Comparison of ENCODE assay signal across 8 cellular contexts in genomic region chr9:136799854-136800657, GRCh38. TPM values are rescaled to one million over a fixed set of nuclear protein-coding genes. Genes with fewer than 3 reads are reported as not detected.
DNase-seq lines count a peak whose midpoint lies in the region; ATAC-seq, FAIRE-seq and TF ChIP-seq lines count a peak whose summit lies in the region.

No MANE protein-coding gene starts in this region.

- peak overlapping the region; percentile 65 for H3K27ac Mint-ChIP-seq in activated naive CD8-positive, alpha-beta T cell treated with anti-CD3 and anti-CD28 coated beads, Interleukin-2, amount 10 ng/mL, durations not matched to agents 7 days and 5 days

- CTCF ChIA-PET in A673 (lab: Charles Lee) = interaction anchor here (0.6 to 0.7 kb wide), 2 partner anchors 441 to 514 kb away, joined by 5 to 13 read pairs; partner anchors contain the start of gene TUBB4B

- intact Hi-C loops in A673 (cut with micrococcal nuclease; ENCODE audit: unreplicated experiment) = loop anchor here (5.0 kb wide), 1 partner anchor 42 kb away; the partner anchor contains the start of gene AJM1
- intact Hi-C loops in left cardiac atrium (cut with DNase I) = loop anchor here in 1 of 2 donors (10.0 kb wide), 1 partner anchor 45 kb away; the partner anchor contains the start of genes AJM1 and PHPT1
- intact Hi-C loops in psoas muscle (cut with DNase I) = loop anchor here in 1 of 2 donors (2.0 kb wide), 1 partner anchor 39 kb away; no protein-coding TSS in a partner anchor

- peak; percentile 57 for ATAC-seq in activated naive CD8-positive, alpha-beta T cell treated with anti-CD3 and anti-CD28 coated beads, Interleukin-2, amount 10 ng/mL, durations not matched to agents 7 days and 5 days (ENCODE audit: low read depth)
- ATAC-seq in left cardiac atrium (peak; percentile 83 to 88), psoas muscle (peak; percentile 60 to 73 (median 66))

- H3K4me3 ChIP-seq in A673 (ENCODE audit: low read depth, low read length, poor library complexity, severe bottlenecking) (peak overlapping the region; percentile 55), psoas muscle (peak overlapping the region; percentile 49)

- H3K36me3 Mint-ChIP-seq in activated naive CD8-positive, alpha-beta T cell treated with anti-CD3 and anti-CD28 coated beads, Interleukin-2, amount 10 ng/mL, durations not matched to agents 7 days and 5 days = no peaks in the 10 kb centered on the region

- peaks cover 13% of the 10 kb centered on the region for H3K4me1 Mint-ChIP-seq in activated naive CD8-positive, alpha-beta T cell treated with anti-CD3 and anti-CD28 coated beads, Interleukin-2, amount 10 ng/mL, durations not matched to agents 7 days and 5 days

- no peak for TF ChIP-seq CTCF in A673 (conservative IDR thresholded peaks at IDR 0.05; ENCODE audit: low read depth, low read length)
- TF ChIP-seq CTCF in GM20000 (IDR thresholded peaks at IDR 0.05; ENCODE audit: extremely low read depth, missing control alignments) = no peak
- TF ChIP-seq CTCF in psoas muscle (IDR thresholded peaks at IDR 0.05) = no peak

- POLR2A ChIA-PET in A673 (lab: Charles Lee; ENCODE audit: low non-redundant PET) = no interaction called here
- POLR2A ChIA-PET in activated naive CD8-positive, alpha-beta T cell treated with anti-CD3 and anti-CD28 coated beads, Interleukin-2, amount 10 ng/mL, durations not matched to agents 7 days and 5 days (lab: Charles Lee) = interaction anchor here (3.0 kb wide), 1 partner anchor 8 kb away, joined by 14 read pairs; the partner anchor contains the start of gene RABL6

- WGBS in psoas muscle, 3 donors = 1% methylated on average over 59 to 63 of the region's 63 CpGs

- no peak for FAIRE-seq in urothelium cell line (lab: Jason Lieb, UNC)

- peaks cover 36% of the 10 kb centered on the region for H3K27me3 Mint-ChIP-seq in activated naive CD8-positive, alpha-beta T cell treated with anti-CD3 and anti-CD28 coated beads, Interleukin-2, amount 10 ng/mL, durations not matched to agents 7 days and 5 days

- no peaks in the 10 kb centered on the region for H3K27me3 ChIP-seq in A673 (replicated peaks; ENCODE audit: insufficient read depth, low read depth, low read length, poor library complexity)
- H3K27me3 ChIP-seq in psoas muscle (ENCODE audit: insufficient read depth in 3 of 3, low read length in 2 of 3) = peaks cover 0 to 48% (median 7%) of the 10 kb centered on the region in 3 donors

- H3K4me3 Mint-ChIP-seq in activated naive CD8-positive, alpha-beta T cell treated with anti-CD3 and anti-CD28 coated beads, Interleukin-2, amount 10 ng/mL, durations not matched to agents 7 days and 5 days = peak overlapping the region; percentile 90

- DNase-seq in A673 (ENCODE audit: low spot score) (peak; percentile 86), GM20000 (ENCODE audit: low spot score) (peak; percentile 93), NCI-H146 (lab: John Stamatoyannopoulos, UW) (peak; percentile 92), T follicular helper cell (ENCODE audit: low read depth) (peak; percentile 87), left cardiac atrium (peak; percentile 86), psoas muscle (peak; percentile 69 to 80), urothelium cell line (ENCODE audit: low spot score) (peak; percentile 90)
- peak; percentile 85 for DNase-seq in activated naive CD8-positive, alpha-beta T cell treated with anti-CD3 and anti-CD28 coated beads, Interleukin-2, amount 10 ng/mL, durations not matched to agents 7 days and 5 days

- BruUV-seq in A673 (replicated peaks; lab: Mats Ljungman, UMichigan) = no TSS peak

- H3K36me3 ChIP-seq in A673 (ENCODE audit: insufficient read depth, low read length, poor library complexity, severe bottlenecking) = no peaks in the 10 kb centered on the region
- H3K36me3 ChIP-seq in psoas muscle (ENCODE audit: insufficient read depth in 1 of 2, low read depth in 1 of 2) = no peaks in the 10 kb centered on the region

- no peaks in the 10 kb centered on the region for H3K9me3 Mint-ChIP-seq in activated naive CD8-positive, alpha-beta T cell treated with anti-CD3 and anti-CD28 coated beads, Interleukin-2, amount 10 ng/mL, durations not matched to agents 7 days and 5 days

- H3K27ac ChIP-seq in A673 (ENCODE audit: low read depth, low read length, poor library complexity, severe bottlenecking) (no peak overlapping the region), psoas muscle (no peak overlapping the region)

- H3K4me1 ChIP-seq in A673 (ENCODE audit: insufficient read depth, low read length, poor library complexity, severe bottlenecking) = peaks cover 22% of the 10 kb centered on the region
- peaks cover 9% of the 10 kb centered on the region for H3K4me1 ChIP-seq in psoas muscle

- H3K9me3 ChIP-seq in A673 (ENCODE audit: low read depth, low read length, poor library complexity, severe bottlenecking) (no peaks in the 10 kb centered on the region), psoas muscle (no peaks in the 10 kb centered on the region)

RNA-seq across cellular contexts. Expression of gene CCDC183, which starts 3.9 kb away (rescaled TPM):
- total RNA-seq in A673 (2021) (0.46 TPM in 1 of 2 replicates, not detected in the other), left cardiac atrium (1 to 10 TPM; 1.1 to 1.6 TPM), psoas muscle (not detected)
- total RNA-seq in activated naive CD8-positive, alpha-beta T cell treated with anti-CD3 and anti-CD28 coated beads, Interleukin-2, amount 10 ng/mL, durations not matched to agents 7 days and 5 days = 1 to 10 TPM; 1.7 to 2.2 TPM
- under 1 TPM in 2 of 3 donors, not detected in 1; 0.03 to 0.08 TPM for polyA plus RNA-seq in psoas muscle

RNA-seq across cellular contexts. Expression of gene RABL6, which starts 7.7 kb away (rescaled TPM):
- total RNA-seq in A673 (2021) (208 and 210 TPM in 2 replicates), left cardiac atrium (10 to 100 TPM; 61.6 to 71.4 TPM), psoas muscle (10 to 100 TPM; 74.4 to 90.5 (median 88.3) TPM)
- 10 to 100 TPM; 91.1 to 98.4 TPM for total RNA-seq in activated naive CD8-positive, alpha-beta T cell treated with anti-CD3 and anti-CD28 coated beads, Interleukin-2, amount 10 ng/mL, durations not matched to agents 7 days and 5 days
- polyA plus RNA-seq in psoas muscle = 10 to 100 TPM; 73.0 to 82.5 (median 75.4) TPM

RNA-seq across cellular contexts. Expression of gene TMEM141, which starts 8.9 kb away (rescaled TPM):
- total RNA-seq in A673 (2021) = 32.7 and 39.5 TPM in 2 replicates
- total RNA-seq in activated naive CD8-positive, alpha-beta T cell treated with anti-CD3 and anti-CD28 coated beads, Interleukin-2, amount 10 ng/mL, durations not matched to agents 7 days and 5 days = 10 to 100 TPM; 37.5 to 43.6 TPM
- 10 to 100 TPM; 81.1 to 85.7 TPM for total RNA-seq in left cardiac atrium
- 10 to 100 TPM; 32.0 to 49.1 (median 45.9) TPM for total RNA-seq in psoas muscle
- polyA plus RNA-seq in psoas muscle = 10 to 100 TPM; 49.3 to 89.1 (median 65.1) TPM

RNA-seq across cellular contexts. Expression of gene LCN15, which starts 35.7 kb away (rescaled TPM):
- not detected in 2 replicates for total RNA-seq in A673 (2021)
- not detected for total RNA-seq in activated naive CD8-positive, alpha-beta T cell treated with anti-CD3 and anti-CD28 coated beads, Interleukin-2, amount 10 ng/mL, durations not matched to agents 7 days and 5 days
- total RNA-seq in left cardiac atrium = 1 to 10 TPM in 1 of 2 donors, under 1 TPM in 1; 0.41 to 1.1 TPM
- under 1 TPM in 1 of 4 donors, not detected in 3; 0.22 TPM for total RNA-seq in psoas muscle
- 1 to 10 TPM in 1 of 3 donors, under 1 TPM in 1, not detected in 1; 0.14 to 1.4 TPM for polyA plus RNA-seq in psoas muscle

RNA-seq across cellular contexts. Expression of gene LCN8, which starts 42.0 kb away (rescaled TPM):
- total RNA-seq in A673 (2021) (not detected in 2 replicates), left cardiac atrium (not detected), psoas muscle (1 to 10 TPM in 1 of 4 donors, under 1 TPM in 2, not detected in 1; 0.44 to 1.5 (median 0.50) TPM)
- total RNA-seq in activated naive CD8-positive, alpha-beta T cell treated with anti-CD3 and anti-CD28 coated beads, Interleukin-2, amount 10 ng/mL, durations not matched to agents 7 days and 5 days = not detected
- under 1 TPM in 2 of 3 donors, not detected in 1; 0.16 to 0.17 TPM for polyA plus RNA-seq in psoas muscle
